8 cellular contexts compared by ENCODE assay signal in genomic region chr5:137833463-137833862, GRCh38. TPM values are rescaled to one million over a fixed set of nuclear protein-coding genes. Genes with fewer than 3 reads are reported as not detected.
DNase-seq lines count a peak whose midpoint lies in the region; ATAC-seq, FAIRE-seq and TF ChIP-seq lines count a peak whose summit lies in the region.

No MANE protein-coding gene starts in this region.

- no peaks in the 10 kb centered on the region for H3K27me3 Mint-ChIP-seq in activated CD8-positive, alpha-beta T cell treated with anti-CD3 and anti-CD28 coated beads for 36 hours

- TF ChIP-seq CTCF in RWPE2 (IDR thresholded peaks at IDR 0.05; ENCODE audit: poor library complexity, severe bottlenecking): no peak
- no peak for TF ChIP-seq CTCF in foreskin fibroblast (IDR thresholded peaks at IDR 0.05; ENCODE audit: low read depth, low read length)
- no peak for TF ChIP-seq CTCF in activated CD8-positive, alpha-beta T cell treated with anti-CD3 and anti-CD28 coated beads for 36 hours (IDR thresholded peaks at IDR 0.05)

- no peak for FAIRE-seq in frontal cortex (lab: Jason Lieb, UNC)

- H3K4me1 ChIP-seq in RWPE2 (ENCODE audit: insufficient read depth, poor library complexity, severe bottlenecking): peaks cover 29% of the 10 kb centered on the region

- POLR2A ChIA-PET in activated CD8-positive, alpha-beta T cell treated with anti-CD3 and anti-CD28 coated beads for 36 hours (lab: Charles Lee): interaction anchor here (0.7 kb wide), 1 partner anchor 15 kb away, joined by 4 read pairs; no protein-coding TSS in a partner anchor

- ATAC-seq in RWPE2 (ENCODE audit: low read depth) (peak; percentile 99), HG02840 (IDR thresholded peaks at IDR 0.05; ENCODE audit: low FRiP score, unreplicated experiment) (no peak)
- no peak for ATAC-seq in activated CD8-positive, alpha-beta T cell treated with anti-CD3 and anti-CD28 coated beads for 36 hours

- H3K27ac Mint-ChIP-seq in activated CD8-positive, alpha-beta T cell treated with anti-CD3 and anti-CD28 coated beads for 36 hours: no peak overlapping the region

- no peaks in the 10 kb centered on the region for H3K9me3 ChIP-seq in RWPE2 (ENCODE audit: severe bottlenecking)

- no peaks in the 10 kb centered on the region for H3K4me1 Mint-ChIP-seq in activated CD8-positive, alpha-beta T cell treated with anti-CD3 and anti-CD28 coated beads for 36 hours (ENCODE audit: low read depth)

- no peaks in the 10 kb centered on the region for H3K36me3 ChIP-seq in RWPE2 (ENCODE audit: low read depth)

- no peaks in the 10 kb centered on the region for H3K36me3 Mint-ChIP-seq in activated CD8-positive, alpha-beta T cell treated with anti-CD3 and anti-CD28 coated beads for 36 hours (ENCODE audit: low read depth)

- intact Hi-C loops in activated CD8-positive, alpha-beta T cell treated with anti-CD3 and anti-CD28 coated beads for 36 hours (cut with micrococcal nuclease): no loop called here

- no peak overlapping the region for H3K4me3 Mint-ChIP-seq in activated CD8-positive, alpha-beta T cell treated with anti-CD3 and anti-CD28 coated beads for 36 hours

- peak overlapping the region; percentile 45 for H3K27ac ChIP-seq in RWPE2 (ENCODE audit: poor library complexity, severe bottlenecking)

- CTCF ChIA-PET in activated CD8-positive, alpha-beta T cell treated with anti-CD3 and anti-CD28 coated beads for 36 hours (lab: Charles Lee): interaction anchor here (0.9 kb wide), 1 partner anchor 55 kb away, joined by 3 read pairs; no protein-coding TSS in a partner anchor

- H3K27me3 ChIP-seq in RWPE2 (ENCODE audit: insufficient read depth, poor library complexity, severe bottlenecking): no peaks in the 10 kb centered on the region

- H3K4me3 ChIP-seq in RWPE2 (ENCODE audit: severe bottlenecking) (no peak overlapping the region), foreskin fibroblast (ENCODE audit: low read depth in 1 of 2, low read length in 2 of 2) (no peak overlapping the region)

- no peaks in the 10 kb centered on the region for H3K9me3 Mint-ChIP-seq in activated CD8-positive, alpha-beta T cell treated with anti-CD3 and anti-CD28 coated beads for 36 hours

- peak; percentile 2 for DNase-seq in NCI-H510A treated with DMSO at 0.1 percent for 48 hours (lab: John Stamatoyannopoulos, UW)
- DNase-seq in NCI-H510A (lab: John Stamatoyannopoulos, UW): no peak
- DNase-seq in RWPE2 (ENCODE audit: low spot score): peak; percentile 78
- DNase-seq in foreskin fibroblast: peak; percentile 28 to 67
- DNase-seq in stromal cell of bone marrow (ENCODE audit: low read depth): peak; percentile 46
- DNase-seq in activated CD8-positive, alpha-beta T cell treated with anti-CD3 and anti-CD28 coated beads for 36 hours: no peak
- no peak for DNase-seq in frontal cortex (ENCODE audit: low spot score in 2 of 2)

RNA-seq across cellular contexts. Expression of gene MYOT, which starts 34.2 kb away (rescaled TPM):
- total RNA-seq in activated CD8-positive, alpha-beta T cell treated with anti-CD3 and anti-CD28 coated beads for 36 hours: not detected
- not detected for total RNA-seq in frontal cortex

RNA-seq across cellular contexts. Expression of gene PKD2L2, which starts 55.8 kb away (rescaled TPM):
- not detected for total RNA-seq in activated CD8-positive, alpha-beta T cell treated with anti-CD3 and anti-CD28 coated beads for 36 hours
- not detected for total RNA-seq in frontal cortex

Comparison
In these comparisons a context has a peak if more than half of its experiments do, and no peak if none do; other contexts are left out.
1. DNase-seq: peak in NCI-H510A treated with DMSO at 0.1 percent for 48 hours (single experiment), RWPE2 (single experiment), foreskin fibroblast (2 of 2) and stromal cell of bone marrow (single experiment); none in NCI-H510A (single experiment), activated CD8-positive, alpha-beta T cell treated with anti-CD3 and anti-CD28 coated beads for 36 hours (single experiment) and frontal cortex (0 of 2).